In the genomic region with DNA sequence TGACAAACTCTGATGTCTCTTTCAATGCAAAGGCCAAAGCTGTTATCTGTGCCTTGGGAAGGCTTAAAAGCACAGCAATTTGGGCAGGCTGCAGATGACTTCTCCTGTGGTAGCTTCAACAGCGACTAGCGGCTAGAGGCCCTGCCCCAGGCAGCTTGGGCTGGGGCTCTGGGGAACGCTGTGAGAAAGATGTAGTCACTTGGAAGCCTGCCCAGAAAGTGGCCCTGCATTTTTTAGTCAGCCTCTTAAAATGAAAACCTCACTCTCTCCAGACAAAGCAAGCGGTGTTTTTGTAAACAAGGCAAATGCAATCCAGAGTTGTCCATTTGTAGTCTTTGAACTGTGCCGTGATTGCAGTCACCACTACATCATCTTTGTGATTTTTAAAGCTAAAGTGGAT, we compare ENCODE assay signal across 8 cellular contexts. TPM values are rescaled to one million over a fixed set of nuclear protein-coding genes. Genes with fewer than 3 reads are reported as not detected.
DNase-seq lines count a peak whose midpoint lies in the region; TF ChIP-seq lines count a peak whose summit lies in the region.

No MANE protein-coding gene starts in this region.

- TF ChIP-seq POLR2A in adrenal gland (IDR thresholded peaks at IDR 0.05) = no peak

- no peaks in the 10 kb centered on the region for H3K36me3 ChIP-seq in BJ (ENCODE audit: control insufficient read depth, insufficient read depth, low read length)
- no peaks in the 10 kb centered on the region for H3K36me3 ChIP-seq in adrenal gland (replicated peaks in 1 of 2)

- H3K4me1 Mint-ChIP-seq in HFFc6 (ENCODE audit: low read depth) = peaks cover 5% of the 10 kb centered on the region; the same call in 1 of the 2 replicates
- H3K4me1 Mint-ChIP-seq in nephron progenitor cell = peaks cover 4% of the 10 kb centered on the region

- WGBS in adrenal gland, 4 donors = 30 to 47% (median 40%) methylated on average over 3 to 5 of the region's 5 CpGs

- no peak for TF ChIP-seq CTCF in BJ (IDR thresholded peaks at IDR 0.05; ENCODE audit: insufficient read depth, low read depth, low read length)
- TF ChIP-seq CTCF in HFFc6 (IDR thresholded peaks at IDR 0.05) = no peak
- no peak for TF ChIP-seq CTCF in adrenal gland (IDR thresholded peaks at IDR 0.05)
- TF ChIP-seq CTCF in GM13977 (IDR thresholded peaks at IDR 0.05; ENCODE audit: extremely low read depth, insufficient read depth, missing control alignments) = no peak
- no peak for TF ChIP-seq CTCF in nephron progenitor cell (IDR thresholded peaks at IDR 0.05)

- intact Hi-C loops in adrenal gland (cut with DNase I) = no loop called here

- no peak overlapping the region for H3K27ac ChIP-seq in adrenal gland
- peak overlapping the region; percentile 13 for H3K27ac ChIP-seq in layer of hippocampus (ENCODE audit: low read depth, low read length)

- no peak overlapping the region for H3K4me3 Mint-ChIP-seq in HFFc6
- no peak overlapping the region for H3K4me3 Mint-ChIP-seq in nephron progenitor cell

- CTCF ChIA-PET in BJ (lab: Yijun Ruan, JAX) = no interaction called here

- in situ Hi-C loops in GM13977 (cut with MboI; ENCODE audit: low pct_unique_long_range_greater_than_20kb, low sequenced_read_pairs, unreplicated experiment) = no loop called here

- H3K4me3 ChIP-seq in BJ (ENCODE audit: low read depth, low read length) = no peak overlapping the region
- no peak overlapping the region for H3K4me3 ChIP-seq in adrenal gland

- H3K9me3 Mint-ChIP-seq in HFFc6 (no peaks in the 10 kb centered on the region), nephron progenitor cell (no peaks in the 10 kb centered on the region)

- POLR2A ChIA-PET in BJ (lab: Charles Lee) = no interaction called here

- H3K27me3 Mint-ChIP-seq in HFFc6 (ENCODE audit: insufficient read depth) (no peaks in the 10 kb centered on the region; the same call in 1 of the 2 replicates), nephron progenitor cell (ENCODE audit: low read depth, poor library complexity) (no peaks in the 10 kb centered on the region)

- DNase-seq in BJ (ENCODE audit: low read depth) (peak; percentile 9), HFFc6 (peak; percentile 52), adrenal gland (peak; percentile 24 to 46 (median 36)), GM13977 (ENCODE audit: low spot score) (no peak), nephron progenitor cell (no peak), NCI-H510A (lab: John Stamatoyannopoulos, UW) (no peak)
- DNase-seq in activated naive CD4-positive, alpha-beta T cell (lab: John Stamatoyannopoulos, UW) = no peak

- H3K36me3 Mint-ChIP-seq in HFFc6 (ENCODE audit: low read depth) (no peaks in the 10 kb centered on the region), nephron progenitor cell (ENCODE audit: low read depth) (peaks cover 5% of the 10 kb centered on the region)

- H3K27ac Mint-ChIP-seq in HFFc6 (no peak overlapping the region), nephron progenitor cell (no peak overlapping the region)

- no peaks in the 10 kb centered on the region for H3K9me3 ChIP-seq in adrenal gland (replicated peaks in 1 of 3)

- H3K27me3 ChIP-seq in BJ (ENCODE audit: control insufficient read depth, insufficient read depth, low read length) = no peaks in the 10 kb centered on the region
- H3K27me3 ChIP-seq in adrenal gland = peaks cover 13% of the 10 kb centered on the region
- H3K27me3 ChIP-seq in layer of hippocampus (ENCODE audit: control insufficient read depth, insufficient read depth, low read length) = no peaks in the 10 kb centered on the region

- no peaks in the 10 kb centered on the region for H3K4me1 ChIP-seq in adrenal gland (replicated peaks in 1 of 2)

RNA-seq across cellular contexts. Expression of gene PCYT1B, which starts 27.5 kb away (rescaled TPM):
- polyA plus RNA-seq in BJ (2011; rRNA removed) (0.06 TPM in 1 of 2 replicates, not detected in the other), adrenal gland (10 to 100 TPM in 1 of 3 donors, under 1 TPM in 2; 0.40 to 10.4 (median 0.80) TPM)
- not detected in 2 replicates for polyA minus RNA-seq in BJ (2011; rRNA and poly(A)+ RNA removed)
- not detected for total RNA-seq in HFFc6 (2021; fragmentation: NEBNext Ultra II Directional; extraction: Animal tissue kit (Norgen Biotek cat#: 25700))
- 1 to 10 TPM in 6 of 8 donors, under 1 TPM in 2; 0.42 to 3.7 (median 1.4) TPM for total RNA-seq in adrenal gland

Comparison
In these comparisons a context has a peak if more than half of its experiments do, and no peak if none do; other contexts are left out.
1. DNase-seq: peak in BJ (single experiment), HFFc6 (single experiment) and adrenal gland (7 of 7); none in activated naive CD4-positive, alpha-beta T cell (0 of 4), GM13977 (single experiment), nephron progenitor cell (single experiment) and NCI-H510A (single experiment).